ENCODE assay signal across 8 cellular contexts in the genomic region with DNA sequence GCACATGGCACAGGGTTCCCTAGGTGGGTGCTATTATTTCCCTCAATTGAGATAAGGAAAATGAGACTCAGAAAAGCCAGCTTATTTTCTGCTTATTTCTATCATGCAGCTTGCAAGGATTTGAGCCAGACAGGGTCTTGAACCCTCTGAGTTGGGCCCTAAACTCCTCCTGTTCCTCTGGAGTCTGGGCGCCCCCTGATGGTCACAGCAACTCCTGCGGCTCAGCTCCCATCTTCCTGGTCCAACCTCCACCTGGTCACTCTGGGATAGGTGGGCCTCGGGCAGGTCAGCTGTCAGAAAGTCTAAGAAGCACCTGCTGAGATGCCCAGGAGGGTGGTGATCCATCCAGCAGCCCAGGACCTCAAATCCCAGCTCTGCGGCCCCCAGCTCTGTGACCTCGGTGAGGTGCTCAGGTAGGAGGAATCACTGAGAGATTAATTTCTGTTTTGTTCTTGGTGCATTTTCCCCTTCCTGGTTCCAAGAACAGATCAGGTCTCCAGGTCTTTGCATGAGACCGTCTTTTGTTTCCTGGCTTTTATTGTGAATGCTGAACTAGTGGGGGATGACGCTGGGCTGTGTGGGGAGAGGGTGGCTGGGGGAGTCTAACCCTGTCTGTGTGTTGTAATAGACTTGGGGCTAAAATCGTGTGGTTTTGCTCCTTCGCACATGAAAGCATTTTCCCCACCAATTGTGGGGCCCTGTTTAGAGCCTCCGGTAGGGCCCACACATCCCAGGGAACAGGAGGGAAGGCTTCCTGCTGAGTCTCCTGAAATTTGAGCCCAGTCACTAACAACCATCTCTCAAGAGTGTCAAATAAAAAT. TPM values are rescaled to one million over a fixed set of nuclear protein-coding genes. Genes with fewer than 3 reads are reported as not detected.
DNase-seq lines count a peak whose midpoint lies in the region; ATAC-seq, FAIRE-seq and TF ChIP-seq lines count a peak whose summit lies in the region.

No MANE protein-coding gene starts in this region.

- no peaks in the 10 kb centered on the region for H3K9me3 Mint-ChIP-seq in CD4-positive, alpha-beta T cell

- FAIRE-seq in H54 (lab: Jason Lieb, UNC): no peak
- peak; percentile 72 for FAIRE-seq in GM12878 (lab: Jason Lieb, UNC)
- FAIRE-seq in frontal cortex (lab: Jason Lieb, UNC): no peak

- DNase-seq in CD4-positive, alpha-beta T cell: no peak
- DNase-seq in H54 (ENCODE audit: insufficient read length, low spot score) (peak; percentile 50), NCI-H226 (peak; percentile 12), GM12878 (ENCODE audit: low read depth, low spot score) (no peak), myocyte (ENCODE audit: low read depth) (peak; percentile 51), cerebellar nuclear complex (lab: John Stamatoyannopoulos, UW) (no peak), frontal cortex (ENCODE audit: low spot score in 2 of 2) (no peak)

- TF ChIP-seq POLR2A in H54 (IDR thresholded peaks at IDR 0.05; ENCODE audit: low read depth, low read length) (no peak), GM12878 (IDR thresholded peaks at IDR 0.05; ENCODE audit: low read depth, low read length) (no peak)

- TF ChIP-seq CTCF in CD4-positive, alpha-beta T cell (IDR thresholded peaks at IDR 0.05): peak; percentile 14
- peak; percentile 70 to 87 (median 80) for TF ChIP-seq CTCF in GM12878 (IDR thresholded peaks at IDR 0.05 in 2 of 3, conservative IDR thresholded peaks at IDR 0.05 in 1 of 3; ENCODE audit: control insufficient read depth in 2 of 3, extremely low read depth in 1 of 3, insufficient read depth in 1 of 3, low read depth in 3 of 3, low read length in 3 of 3)

- no TSS peak for BruUV-seq in GM12878 (replicated peaks; lab: Mats Ljungman, UMichigan)

- H3K4me3 ChIP-seq in GM12878: no peak overlapping the region

- WGBS in GM12878 (ENCODE audit: insufficient coverage, insufficient replicate concordance, low lambda C conversion rate, missing lambda C conversion rate): 9% methylated on average over 10 of the region's 10 CpGs

- SMC1A ChIA-PET in GM12878 (lab: Charles Lee; ENCODE audit: uncharacterized antibody, unreplicated experiment): interaction anchor here (0.6 to 1.2 kb wide), 8 partner anchors 15 to 426 kb away, joined by 3 to 6 read pairs (median 3); no protein-coding TSS in a partner anchor

- peaks cover 15% of the 10 kb centered on the region for H3K27me3 Mint-ChIP-seq in CD4-positive, alpha-beta T cell

- no peak for TF ChIP-seq EP300 in GM12878 (IDR thresholded peaks at IDR 0.05; ENCODE audit: borderline replicate concordance in 1 of 2, control insufficient read depth in 1 of 2, low read depth in 2 of 2, low read length in 2 of 2)

- no peak overlapping the region for H3K27ac ChIP-seq in CD4-positive, alpha-beta T cell (ENCODE audit: low read depth, low read length)
- no peak overlapping the region for H3K27ac ChIP-seq in GM12878 (ENCODE audit: control insufficient read depth, insufficient read depth)

- H3K9me3 ChIP-seq in CD4-positive, alpha-beta T cell (ENCODE audit: control insufficient read depth, low read length): no peaks in the 10 kb centered on the region
- H3K9me3 ChIP-seq in GM12878 (replicated peaks; ENCODE audit: control insufficient read depth, insufficient read depth, low read length): no peaks in the 10 kb centered on the region

- no peaks in the 10 kb centered on the region for H3K36me3 ChIP-seq in GM12878 (ENCODE audit: control insufficient read depth in 2 of 2, insufficient read depth in 2 of 2, low read length in 1 of 2)

- no peak overlapping the region for H3K4me3 Mint-ChIP-seq in CD4-positive, alpha-beta T cell

- CTCF ChIA-PET in CD4-positive, alpha-beta T cell (lab: Charles Lee): no interaction called here
- CTCF ChIA-PET in GM12878 (lab: Yijun Ruan, JAX): interaction anchor here (0.7 to 9.2 kb wide), 17 partner anchors 10 to 417 kb away, joined by 3 to 128 read pairs (median 4); no protein-coding TSS in a partner anchor

- no peaks in the 10 kb centered on the region; the same call in 1 of the 2 replicates for H3K4me1 ChIP-seq in GM12878 (ENCODE audit: control insufficient read depth, insufficient read depth, low read length)

- no peak for ATAC-seq in CD4-positive, alpha-beta T cell (ENCODE audit: poor library complexity)
- ATAC-seq in GM12878: peak; percentile 85
- ATAC-seq in HG03442 (IDR thresholded peaks at IDR 0.05; ENCODE audit: unreplicated experiment): no peak

- in situ Hi-C loops in GM12878 (cut with MboI): no loop called here

- TF ChIP-seq RAD21 in GM12878 (IDR thresholded peaks at IDR 0.05; ENCODE audit: insufficient read depth, low read depth, low read length): peak; percentile 92

- no peaks in the 10 kb centered on the region for H4K20me1 ChIP-seq in GM12878 (ENCODE audit: control insufficient read depth, insufficient read depth)

- no peaks in the 10 kb centered on the region for H3K36me3 Mint-ChIP-seq in CD4-positive, alpha-beta T cell (ENCODE audit: low read depth)

- peaks cover 6% of the 10 kb centered on the region for H3K27me3 ChIP-seq in CD4-positive, alpha-beta T cell (ENCODE audit: control insufficient read depth, insufficient read depth, low read length)
- H3K27me3 ChIP-seq in GM12878 (replicated peaks in 1 of 2; ENCODE audit: control insufficient read depth in 2 of 2, insufficient read depth in 2 of 2, low read length in 1 of 2): no peaks in the 10 kb centered on the region

- intact Hi-C loops in CD4-positive, alpha-beta T cell (cut with DNase I, micrococcal nuclease): no loop called here
- intact Hi-C loops in GM12878 (cut with micrococcal nuclease; ENCODE audit: unreplicated experiment): loop anchor here (1.0 kb wide), 2 partner anchors 104 to 404 kb away; no protein-coding TSS in a partner anchor

- H3K4me2 ChIP-seq in GM12878 (ENCODE audit: control insufficient read depth, insufficient read depth): no peak overlapping the region

- no peaks in the 10 kb centered on the region for H3K79me2 ChIP-seq in GM12878 (ENCODE audit: control insufficient read depth, insufficient read depth, low read length)

- H3K9ac ChIP-seq in GM12878 (ENCODE audit: control insufficient read depth, insufficient read depth, low read length): no peak overlapping the region

- POLR2A ChIA-PET in CD4-positive, alpha-beta T cell (lab: Charles Lee): no interaction called here
- POLR2A ChIA-PET in GM12878 (lab: Charles Lee): interaction anchor here (0.5 to 0.6 kb wide), 3 partner anchors 53 to 790 kb away, joined by 3 to 6 read pairs (median 4); no protein-coding TSS in a partner anchor

- peak overlapping the region; percentile 17 for H2AFZ ChIP-seq in GM12878 (ENCODE audit: control insufficient read depth, low read depth, low read length)

- H3K4me1 Mint-ChIP-seq in CD4-positive, alpha-beta T cell (ENCODE audit: low read depth): no peaks in the 10 kb centered on the region

- H3K27ac Mint-ChIP-seq in CD4-positive, alpha-beta T cell: no peak overlapping the region

- RAD21 ChIA-PET in GM12878 (lab: Charles Lee; ENCODE audit: unreplicated experiment): interaction anchor here (0.8 to 1.1 kb wide), 6 partner anchors 91 to 417 kb away, joined by 3 to 7 read pairs (median 4); no protein-coding TSS in a partner anchor

TF ChIP-seq in GM12878, 131 proteins besides CTCF, POLR2A, EP300 and RAD21 (continues in another document):
- TF ChIP-seq ETV6 (conservative IDR thresholded peaks at IDR 0.05 in 1 of 2, IDR thresholded peaks at IDR 0.05 in 1 of 2; ENCODE audit: borderline replicate concordance in 1 of 2, low read depth in 1 of 2) (no peak), RB1 (IDR thresholded peaks at IDR 0.05; ENCODE audit: borderline replicate concordance) (no peak), MTA3 (IDR thresholded peaks at IDR 0.05; ENCODE audit: borderline replicate concordance, low read length) (no peak)

RNA-seq across cellular contexts. Expression of a gene that starts 32.8 kb away (rescaled TPM):
- total RNA-seq in CD4-positive, alpha-beta T cell: under 1 TPM in 1 of 2 experiments, not detected in 1; 0.39 TPM
- total RNA-seq in GM12878 (2013; cell fraction: nucleolus; rRNA removed): not detected in 2 replicates
- 0.11 TPM in 1 of 2 replicates, not detected in the other for total RNA-seq in GM12878 (2014; rRNA removed)
- not detected in 2 replicates for total RNA-seq in GM12878 (2014; rRNA removed; fragmentation: Illumina TruSeq; extraction: Trizol)
- not detected in 2 replicates for total RNA-seq in GM12878 (2021)
- not detected for polyA plus RNA-seq in GM12878 (2011; ENCODE audit: low read depth)
- polyA plus RNA-seq in GM12878 (2011; rRNA removed): 0.06 and 0.15 TPM in 2 replicates
- 0.37 and 0.46 TPM in 2 replicates for polyA plus RNA-seq in GM12878 (2011; cell fraction: cytosol; rRNA removed)
- polyA plus RNA-seq in GM12878 (2011; cell fraction: nucleus; rRNA removed): 0.28 and 1.0 TPM in 2 replicates
- polyA plus RNA-seq in GM12878 (2012): 0.14 TPM in 1 of 2 replicates, not detected in the other
- 0.04 TPM in 1 of 2 replicates, not detected in the other for polyA plus RNA-seq in GM12878 (2014; fragmentation: Illumina TruSeq; extraction: Trizol)
- polyA plus RNA-seq in GM12878 (2014; fragmentation: Nextera tagmentation; extraction: Ambion mirVana): not detected
- not detected in 2 replicates for polyA plus RNA-seq in GM12878 (2014; rRNA removed)
- not detected for polyA plus RNA-seq in GM12878 (2016; fragmentation: Nextera tagmentation; extraction: Ambion mirVana)
- polyA minus RNA-seq in GM12878 (2011; rRNA and poly(A)+ RNA removed): 0.05 and 0.15 TPM in 2 replicates
- polyA minus RNA-seq in GM12878 (2011; cell fraction: cytosol; rRNA and poly(A)+ RNA removed): not detected in 2 replicates
- under 0.01 TPM in 1 of 2 replicates, not detected in the other for polyA minus RNA-seq in GM12878 (2011; cell fraction: nucleus; rRNA and poly(A)+ RNA removed)
- 0.05 TPM in 1 of 2 replicates, not detected in the other for total RNA-seq in myocyte
- polyA plus RNA-seq in myocyte (2012): 11.4 TPM
- total RNA-seq in frontal cortex: 4.9 TPM

RNA-seq across cellular contexts. Expression of a gene that starts 41.3 kb away (rescaled TPM):
- 10 to 100 TPM; 47.9 to 48.3 TPM for total RNA-seq in CD4-positive, alpha-beta T cell
- total RNA-seq in GM12878 (2013; cell fraction: nucleolus; rRNA removed): 72.0 and 84.3 TPM in 2 replicates
- 11.7 and 14.9 TPM in 2 replicates for total RNA-seq in GM12878 (2014; rRNA removed)
- total RNA-seq in GM12878 (2014; rRNA removed; fragmentation: Illumina TruSeq; extraction: Trizol): 5.7 and 7.2 TPM in 2 replicates
- 35.0 and 39.3 TPM in 2 replicates for total RNA-seq in GM12878 (2021)
- 10.7 TPM for polyA plus RNA-seq in GM12878 (2011; ENCODE audit: low read depth)
- polyA plus RNA-seq in GM12878 (2011; rRNA removed): 5.4 and 11.2 TPM in 2 replicates
- polyA plus RNA-seq in GM12878 (2011; cell fraction: cytosol; rRNA removed): 15.9 and 20.8 TPM in 2 replicates
- 71.5 and 188 TPM in 2 replicates for polyA plus RNA-seq in GM12878 (2011; cell fraction: nucleus; rRNA removed)
- polyA plus RNA-seq in GM12878 (2012): 15.5 and 19.4 TPM in 2 replicates
- polyA plus RNA-seq in GM12878 (2014; fragmentation: Illumina TruSeq; extraction: Trizol): 13.6 and 21.3 TPM in 2 replicates
- 1 to 10 TPM; 1.1 to 1.7 TPM for polyA plus RNA-seq in GM12878 (2014; fragmentation: Nextera tagmentation; extraction: Ambion mirVana)
- polyA plus RNA-seq in GM12878 (2014; rRNA removed): 18.2 and 21.4 TPM in 2 replicates
- polyA plus RNA-seq in GM12878 (2016; fragmentation: Nextera tagmentation; extraction: Ambion mirVana): 1 to 10 TPM; 4.5 to 5.6 TPM
- 42.1 and 43.5 TPM in 2 replicates for polyA minus RNA-seq in GM12878 (2011; rRNA and poly(A)+ RNA removed)
- 19.9 and 21.8 TPM in 2 replicates for polyA minus RNA-seq in GM12878 (2011; cell fraction: cytosol; rRNA and poly(A)+ RNA removed)
- 52.5 and 131 TPM in 2 replicates for polyA minus RNA-seq in GM12878 (2011; cell fraction: nucleus; rRNA and poly(A)+ RNA removed)
- 24.0 and 24.1 TPM in 2 replicates for total RNA-seq in myocyte
- polyA plus RNA-seq in myocyte (2012): 22.3 TPM
- 21.2 TPM for total RNA-seq in frontal cortex

Comparison
In these comparisons a context has a peak if more than half of its experiments do, and no peak if none do; other contexts are left out.
1. DNase-seq: peak in H54 (single experiment), NCI-H226 (single experiment) and myocyte (single experiment); none in CD4-positive, alpha-beta T cell (0 of 10), GM12878 (single experiment), cerebellar nuclear complex (0 of 2) and frontal cortex (0 of 2).